ENCODE assay signal across 10 cellular contexts in the genomic region with DNA sequence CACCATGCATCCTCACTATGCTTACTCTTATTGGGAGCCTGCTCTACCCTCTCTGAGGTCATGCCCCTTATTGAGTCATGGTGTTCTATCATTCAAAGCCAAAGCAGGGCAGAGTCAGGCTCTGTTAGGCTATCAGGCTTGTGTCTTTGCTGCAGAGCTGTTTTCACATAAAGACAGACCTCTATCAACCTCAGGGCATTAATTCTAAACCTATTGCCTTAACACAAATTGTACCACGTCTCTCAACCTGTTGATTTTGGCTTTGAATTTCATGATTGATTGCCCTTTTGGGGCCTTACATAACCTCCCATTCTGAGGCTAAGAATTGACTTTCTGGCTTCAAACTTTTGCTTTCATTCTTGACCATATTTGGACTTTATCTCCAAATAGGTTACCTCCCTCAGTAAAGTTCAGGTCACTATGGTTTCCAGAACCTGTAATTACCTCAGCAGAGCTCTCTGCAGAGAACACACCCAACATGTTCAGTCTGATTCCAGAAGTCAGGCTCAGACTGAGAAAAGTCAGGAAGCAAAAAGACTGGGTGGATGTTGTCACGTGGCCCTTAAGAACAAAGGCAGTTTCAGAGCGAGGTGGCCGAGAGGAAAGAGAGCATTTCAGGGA.
DNase-seq lines count a peak whose midpoint lies in the region; ATAC-seq and TF ChIP-seq lines count a peak whose summit lies in the region.
"Had no signal": no experiment of that assay in that cellular context is flagged by ENCODE, and none has a peak within 500 bp of the region (broad histone marks: within the 10 kb centered on the region; RNA-seq: fewer than 3 reads in every experiment).

No MANE protein-coding gene starts in this region.

- TF ChIP-seq CTCF in epithelial cell of esophagus (IDR thresholded peaks at IDR 0.05; ENCODE audit: insufficient read depth, low read depth, low read length, missing control alignments) (no peak), GM20000 (IDR thresholded peaks at IDR 0.05; ENCODE audit: extremely low read depth, missing control alignments) (no peak)

- ATAC-seq in HG02981 (IDR thresholded peaks at IDR 0.05; ENCODE audit: unreplicated experiment) (no peak), HG02938 (IDR thresholded peaks at IDR 0.05; ENCODE audit: unreplicated experiment) (no peak)

- no peak overlapping the region for H3K4me3 ChIP-seq in epithelial cell of esophagus (ENCODE audit: low read length)
- H3K4me3 ChIP-seq: SK-N-MC had no signal

- DNase-seq in AG08395 (ENCODE audit: low spot score) (peak; percentile 54), HuH-7 (ENCODE audit: low spot score) (peak; percentile 43), epithelial cell of esophagus (ENCODE audit: low read depth) (peak; percentile 76), mucosa of gallbladder (ENCODE audit: low spot score) (peak; percentile 35), GM20000 (ENCODE audit: low spot score) (no peak), NCI-H128 (lab: John Stamatoyannopoulos, UW; ENCODE audit: unreplicated experiment) (no peak)
- DNase-seq: CD4-positive, alpha-beta memory T cell had no signal

Comparison
In these comparisons a context has a peak if more than half of its experiments do, and no peak if none do; other contexts are left out.
1. DNase-seq: peak in AG08395 (single experiment), HuH-7 (single experiment), epithelial cell of esophagus (single experiment) and mucosa of gallbladder (single experiment); none in GM20000 (single experiment) and NCI-H128 (single experiment).